8 cellular contexts compared by ENCODE assay signal in the genomic region with DNA sequence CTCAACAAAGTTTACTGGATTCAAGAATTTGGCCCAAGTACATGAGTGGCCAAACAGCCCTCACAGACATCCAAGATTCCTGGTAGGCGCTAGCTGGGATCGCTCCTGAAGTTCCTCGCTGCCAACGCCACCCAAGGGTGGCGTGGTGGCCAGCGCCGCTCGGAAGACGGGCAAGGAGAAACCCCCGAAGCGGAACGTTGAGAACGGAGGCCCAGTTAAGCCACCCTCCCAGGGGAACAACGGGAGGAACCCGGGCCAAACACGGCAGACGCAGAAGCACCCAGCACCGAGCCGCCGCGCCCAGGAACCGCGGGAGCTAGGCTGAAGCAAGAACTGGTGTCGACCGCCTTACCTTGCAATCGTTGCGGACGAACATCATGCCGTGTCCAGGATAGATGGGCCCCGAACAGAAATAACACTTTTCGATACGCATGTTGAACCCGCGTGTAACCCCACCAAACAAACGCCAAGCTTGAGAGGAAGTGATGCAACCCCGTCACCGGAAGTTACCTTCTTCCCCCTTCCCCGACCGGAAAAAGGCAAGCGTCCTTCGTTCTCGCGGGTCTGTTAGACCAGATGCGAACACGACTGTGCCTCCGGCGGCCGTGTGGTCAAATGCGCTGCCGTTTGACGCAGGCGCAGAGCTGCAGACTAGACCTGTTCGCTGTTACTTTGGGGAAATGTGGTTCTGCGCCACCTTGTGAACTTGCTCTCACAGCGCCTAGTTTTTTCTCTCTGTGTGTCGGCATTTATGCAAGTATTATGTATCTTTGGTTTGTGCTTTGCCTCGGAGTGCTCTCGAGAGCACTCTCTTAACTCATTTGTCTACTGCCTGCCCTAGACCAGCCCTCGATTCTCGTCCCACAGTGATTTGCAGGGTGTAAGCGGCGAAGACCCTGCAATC. TPM values are rescaled to one million over a fixed set of nuclear protein-coding genes. Genes with fewer than 3 reads are reported as not detected.
A peak's percentile ranks its signal among the peaks of the same experiment; 100 is the strongest.
DNase-seq lines count a peak whose midpoint lies in the region; ATAC-seq and TF ChIP-seq lines count a peak whose summit lies in the region.

Gene RSL24D1 (minus strand): TSS at position 484 of the 904 bp plus-strand sequence. CDS start 51 bp downstream, at position 433.

- H3K14ac ChIP-seq in IMR-90 (replicated peaks; ENCODE audit: low read depth, low read length) = peak within 1 kb of the TSS; percentile 94

- H2AK5ac ChIP-seq in IMR-90 (ENCODE audit: low read depth, low read length) = peak within 1 kb of the TSS; percentile 81

- peak within 1 kb of the TSS; percentile 88 for H2BK5ac ChIP-seq in IMR-90 (ENCODE audit: low read depth, low read length, poor library complexity, severe bottlenecking)

- peak within 1 kb of the TSS; percentile 85 for H4K5ac ChIP-seq in IMR-90 (ENCODE audit: low read depth, low read length)

- ATAC-seq in GM21528 (IDR thresholded peaks at IDR 0.05; ENCODE audit: low FRiP score, unreplicated experiment) = peak; percentile 98
- peak; percentile 99 for ATAC-seq in IMR-90 (ENCODE audit: low read depth)
- ATAC-seq in mucosa of descending colon = peak; percentile 99

- peak within 1 kb of the TSS; percentile 96 for H4K91ac ChIP-seq in IMR-90 (ENCODE audit: insufficient read depth, low read depth, low read length)

- H3K27me3 ChIP-seq in IMR-90 (ENCODE audit: control insufficient read depth, insufficient read depth, low read length) = no peaks in the 10 kb centered on the region

- peaks cover 24% of the 10 kb centered on the region; the same call in 1 of the 2 replicates for H4K20me1 ChIP-seq in IMR-90 (ENCODE audit: insufficient read depth, low read length)
- H4K20me1 ChIP-seq in OCI-LY7 (ENCODE audit: insufficient read depth, low read length) = peaks cover 41% of the 10 kb centered on the region

- peak within 1 kb of the TSS; percentile 94 for H2AFZ ChIP-seq in IMR-90 (replicated peaks; ENCODE audit: low read length, poor library complexity)
- peak within 1 kb of the TSS; percentile 98 for H2AFZ ChIP-seq in OCI-LY7 (ENCODE audit: low read length)

- in situ Hi-C loops in IMR-90 (cut with MboI; ENCODE audit: low sequenced_read_pairs) = no loop called here

- peak; percentile 87 for DNase-seq in DMS153 (lab: John Stamatoyannopoulos, UW)
- peak; percentile 99 for DNase-seq in IMR-90
- peak; percentile 99 for DNase-seq in OCI-LY7 (ENCODE audit: low spot score)
- DNase-seq in activated T-cell treated with anti-CD3 and anti-CD28 coated beads for 24 hours (ENCODE audit: low read depth) = peak; percentile 95
- DNase-seq in epithelial cell of prostate (ENCODE audit: low read depth, low spot score) = peak; percentile 95
- peak; percentile 95 to 97 (median 97) for DNase-seq in mucosa of descending colon
- peak; percentile 92 for DNase-seq in stimulated activated CD8-positive, alpha-beta memory T cell treated with anti-CD3 and anti-CD28 coated beads, Interleukin-4, amount 100 ng/mL, for 24 hours (ENCODE audit: low read depth)

- peaks cover 50% of the 10 kb centered on the region for H3K79me2 ChIP-seq in OCI-LY7 (ENCODE audit: insufficient read depth, low read depth, low read length)

- peak within 1 kb of the TSS; percentile 92 for H2AK9ac ChIP-seq in IMR-90 (replicated peaks; ENCODE audit: low read depth, low read length, poor library complexity)

- peak within 1 kb of the TSS; percentile 97 for H3K4ac ChIP-seq in IMR-90 (ENCODE audit: low read depth, low read length)

- H3K9me2 ChIP-seq in OCI-LY7 (ENCODE audit: insufficient read depth, low read length) = no peaks in the 10 kb centered on the region

- intact Hi-C loops in IMR-90 (cut with micrococcal nuclease) (loop anchor here (2.0 kb wide), 1 partner anchor 24 kb away; no protein-coding TSS in a partner anchor), OCI-LY7 (cut with micrococcal nuclease; ENCODE audit: unreplicated experiment) (loop anchor here (5.0 kb wide), 2 partner anchors 91 to 211 kb away; partner anchors contain the start of genes CCPG1, PIERCE2 and RAB27A), mucosa of descending colon (cut with DNase I, micrococcal nuclease) (no loop called here)

- BruUV-seq in IMR-90 (replicated peaks; lab: Mats Ljungman, UMichigan) (TSS peak; percentile 79), OCI-LY7 (replicated peaks; lab: Mats Ljungman, UMichigan) (TSS peak; percentile 71)

- H2BK120ac ChIP-seq in IMR-90 (ENCODE audit: low read depth, low read length) = peak within 1 kb of the TSS; percentile 52

- TF ChIP-seq CTCF in IMR-90 (conservative IDR thresholded peaks at IDR 0.05; ENCODE audit: low read depth, low read length) = peak; percentile 32; the same call in 1 of the 2 replicates
- TF ChIP-seq CTCF in OCI-LY7 (conservative IDR thresholded peaks at IDR 0.05; ENCODE audit: low read length) = peak; percentile 67
- peak; percentile 31 for TF ChIP-seq CTCF in mucosa of descending colon (IDR thresholded peaks at IDR 0.05)

- POLR2A ChIA-PET in IMR-90 (lab: Charles Lee; ENCODE audit: unreplicated experiment) (no interaction called here), OCI-LY7 (lab: Charles Lee) (interaction anchor here (0.6 to 1.4 kb wide), 8 partner anchors 10 to 1287 kb away, joined by 3 to 5 read pairs (median 3); partner anchors contain the start of genes PIGB and PIGBOS1)

- peak within 1 kb of the TSS; percentile 79 for H3K56ac ChIP-seq in IMR-90 (ENCODE audit: extremely low read depth, insufficient read depth, low read length)

- H3K36me3 ChIP-seq in IMR-90 (ENCODE audit: control insufficient read depth, insufficient read depth, low read length) = peaks cover 2% of the 10 kb centered on the region
- H3K36me3 ChIP-seq in OCI-LY7 (ENCODE audit: insufficient read depth, low read length) = peaks cover 45% of the 10 kb centered on the region
- H3K36me3 ChIP-seq in mucosa of descending colon (ENCODE audit: low read depth) = peaks cover 4% of the 10 kb centered on the region

- TF ChIP-seq POLR2A in IMR-90 (IDR thresholded peaks at IDR 0.05; ENCODE audit: low read depth, low read length) = peak; percentile 85

- H3K4me1 ChIP-seq in IMR-90 (ENCODE audit: control insufficient read depth, insufficient read depth, low read length) (no peaks in the 10 kb centered on the region; the same call in 1 of the 2 replicates), OCI-LY7 (ENCODE audit: insufficient read depth, low read length, poor library complexity, severe bottlenecking) (peaks cover 33% of the 10 kb centered on the region), mucosa of descending colon (ENCODE audit: low read depth) (peaks cover 31% of the 10 kb centered on the region)

- H3K27ac ChIP-seq in IMR-90 (ENCODE audit: insufficient read depth, low read length) (peak within 1 kb of the TSS; percentile 91), OCI-LY7 (ENCODE audit: low read depth, low read length, poor library complexity, severe bottlenecking) (peak within 1 kb of the TSS; percentile 96), epithelial cell of prostate (peak within 1 kb of the TSS; percentile 90)

- H3K4me3 ChIP-seq in IMR-90 (ENCODE audit: insufficient read depth, low read depth, low read length) = peak within 1 kb of the TSS; percentile 80
- peak within 1 kb of the TSS; percentile 98 for H3K4me3 ChIP-seq in OCI-LY7 (ENCODE audit: low read depth, low read length, poor library complexity, severe bottlenecking)
- peak within 1 kb of the TSS; percentile 65 for H3K4me3 ChIP-seq in mucosa of descending colon

- peak within 1 kb of the TSS; percentile 96 for H3K23ac ChIP-seq in IMR-90 (ENCODE audit: low read depth, low read length)

- peaks cover under 1 to 15% of the 10 kb centered on the region in 2 experiments; a peak in 2 of 4 replicates for H3K79me1 ChIP-seq in IMR-90 (ENCODE audit: low read depth in 1 of 2, low read length in 2 of 2)

- peak within 1 kb of the TSS; percentile 27; the same call in 1 of the 3 replicates for H2BK15ac ChIP-seq in IMR-90 (ENCODE audit: low read depth, low read length)

- WGBS in IMR-90 (ENCODE audit: extremely low coverage in 2 of 2, insufficient read length in 1 of 2), 2 experiments = 0% methylated on average over 42 of the region's 62 CpGs; no CpG with 5 or more reads in 1 of the 2 experiments

- dilution Hi-C loops in IMR-90 (cut with HindIII; ENCODE audit: low sequenced_read_pairs, unreplicated experiment) = no loop called here

- peak within 1 kb of the TSS; percentile 79 to 97 for H4K8ac ChIP-seq in IMR-90 (ENCODE audit: low read depth in 2 of 2, low read length in 2 of 2)

- peak within 1 kb of the TSS; percentile 74 for H3K18ac ChIP-seq in IMR-90 (ENCODE audit: low read depth, low read length)

- no peak within 1 kb of the TSS for H2BK20ac ChIP-seq in IMR-90 (ENCODE audit: low read depth, low read length)

- H3K4me2 ChIP-seq in IMR-90 (ENCODE audit: low read depth, low read length) (peak within 1 kb of the TSS; percentile 79), OCI-LY7 (ENCODE audit: low read length) (peak within 1 kb of the TSS; percentile 96)

- CTCF ChIA-PET in IMR-90 (lab: Yijun Ruan, JAX) (interaction anchor here (0.6 to 1.0 kb wide), 3 partner anchors 52 to 82 kb away, joined by 3 to 4 read pairs (median 3); no protein-coding TSS in a partner anchor), OCI-LY7 (lab: Charles Lee; ENCODE audit: unreplicated experiment) (no interaction called here)

- TF ChIP-seq RAD21 in IMR-90 (IDR thresholded peaks at IDR 0.05; ENCODE audit: low read length) = no peak

- peak within 1 kb of the TSS; percentile 95 for H3K9ac ChIP-seq in IMR-90 (ENCODE audit: low read depth, low read length)

- peaks cover 3% of the 10 kb centered on the region; the same call in 1 of the 2 replicates for H3K9me1 ChIP-seq in IMR-90 (ENCODE audit: insufficient read depth, low read length)

- H3K9me3 ChIP-seq in IMR-90 (ENCODE audit: control insufficient read depth, insufficient read depth, low read length) (no peaks in the 10 kb centered on the region), OCI-LY7 (ENCODE audit: low read length) (peaks cover 21% of the 10 kb centered on the region; the same call in 1 of the 2 replicates), mucosa of descending colon (no peaks in the 10 kb centered on the region)

TF ChIP-seq in IMR-90, 13 proteins besides CTCF, POLR2A, EP300 and RAD21 (continues in another document):
- TF ChIP-seq MXI1 (IDR thresholded peaks at IDR 0.05; ENCODE audit: borderline replicate concordance, low read depth, low read length) = peak; percentile 87; the same call in 1 of the 2 replicates
- no peak for TF ChIP-seq USF2 (IDR thresholded peaks at IDR 0.05; ENCODE audit: low read depth, low read length)

RNA-seq across cellular contexts. Expression of gene RSL24D1, which starts in this region (rescaled TPM):
- total RNA-seq in IMR-90 (2012; rRNA removed) (36.7 and 89.2 TPM in 2 replicates), OCI-LY7 (2022) (145 and 163 TPM in 2 replicates), mucosa of descending colon (10 to 100 TPM; 29.9 to 79.0 (median 40.5) TPM)
- polyA plus RNA-seq in IMR-90 (2012; rRNA removed) = 25.6 and 36.5 TPM in 2 replicates
- 3.2 and 5.1 TPM in 2 replicates for polyA plus RNA-seq in IMR-90 (2012; cell fraction: cytosol; rRNA removed)
- 0.64 and 10.2 TPM in 2 replicates for polyA plus RNA-seq in IMR-90 (2012; cell fraction: nucleus; rRNA removed; ENCODE audit: low replicate concordance)
- 117 and 118 TPM in 2 replicates for total RNA-seq in OCI-LY7 (2014; rRNA removed; shearing (Covaris generic))

Comparison
In these comparisons a context has a peak if more than half of its experiments do, and no peak if none do; other contexts are left out.
1. Peak in every context shown above with its lines: DNase-seq, ATAC-seq, H3K4me3 ChIP-seq and H3K27ac ChIP-seq.
2. intact Hi-C loops: an anchor here in IMR-90 (2.0 kb wide) and OCI-LY7 (5.0 kb wide); none called in mucosa of descending colon.